1 cellular context compared by ENCODE assay signal in the genomic region with DNA sequence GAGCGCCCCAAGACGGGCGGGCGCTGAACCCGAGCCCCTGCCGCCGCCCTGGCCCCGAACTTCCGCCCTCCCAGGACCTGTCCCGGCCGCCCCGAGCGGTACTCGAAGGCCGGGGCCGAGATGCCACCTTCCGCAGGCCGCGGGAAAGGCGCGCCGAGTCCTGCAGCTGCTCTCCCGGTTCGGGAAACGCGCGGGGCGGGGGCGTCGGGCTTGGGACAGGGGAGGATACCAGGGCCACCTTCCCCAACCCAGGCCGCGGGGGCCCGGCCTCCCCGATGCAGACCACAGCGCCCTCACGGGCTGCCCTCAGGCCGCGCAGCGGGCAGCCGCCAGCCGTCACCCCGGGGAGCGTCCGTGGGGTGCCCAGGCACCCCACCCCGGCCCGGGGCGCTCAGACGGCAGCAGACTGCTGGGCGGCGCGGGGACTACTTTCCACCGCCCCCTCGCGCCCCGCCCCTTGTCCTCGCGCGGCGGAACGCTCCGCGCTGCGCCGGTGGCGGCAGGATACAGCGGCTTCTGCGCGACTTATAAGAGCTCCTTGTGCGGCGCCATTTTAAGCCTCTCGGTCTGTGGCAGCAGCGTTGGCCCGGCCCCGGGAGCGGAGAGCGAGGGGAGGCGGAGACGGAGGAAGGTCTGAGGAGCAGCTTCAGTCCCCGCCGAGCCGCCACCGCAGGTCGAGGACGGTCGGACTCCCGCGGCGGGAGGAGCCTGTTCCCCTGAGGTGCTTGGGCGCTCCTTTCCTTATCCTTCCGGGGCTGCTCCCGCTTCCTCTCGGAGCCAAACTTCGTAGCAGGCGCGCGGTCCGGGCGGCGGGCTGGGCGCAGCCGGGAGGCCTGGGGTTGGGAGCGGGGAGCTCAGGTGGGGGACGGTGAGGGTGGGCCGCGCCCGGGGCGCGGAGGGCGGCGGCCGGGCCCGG.
TF ChIP-seq lines count a peak whose summit lies in the region.

A gene (plus strand): TSS at position 556 of the 916 bp plus-strand sequence. CDS start 24,564 bp downstream, outside the sequence.

TF ChIP-seq in IMR-90, 13 proteins besides CTCF, POLR2A, EP300 and RAD21:
- TF ChIP-seq NFE2L2 (IDR thresholded peaks at IDR 0.05; ENCODE audit: low read depth, low read length) (no peak), MAZ (IDR thresholded peaks at IDR 0.05; ENCODE audit: borderline replicate concordance, low read depth, low read length) (peak; percentile 98), CHD1 (IDR thresholded peaks at IDR 0.05; ENCODE audit: low read depth, low read length) (peak; percentile 92), RCOR1 (IDR thresholded peaks at IDR 0.05; ENCODE audit: insufficient replicate concordance, low read length) (no peak), MAFK (IDR thresholded peaks at IDR 0.05; ENCODE audit: low read depth, low read length) (no peak), BHLHE40 (IDR thresholded peaks at IDR 0.05; ENCODE audit: low read depth, low read length) (peak; percentile 44; the same call in 1 of the 2 replicates), SMC3 (IDR thresholded peaks at IDR 0.05; ENCODE audit: low read depth, low read length) (0 out of 2 replicates have a peak, but pooled peaks have one; percentile 4), MXI1 (IDR thresholded peaks at IDR 0.05; ENCODE audit: borderline replicate concordance, low read depth, low read length) (0 out of 2 replicates have a peak, but pooled peaks have one; percentile 17)
